ENCODE assay signal across 19 cellular contexts in genomic region chr19:11034449-11035213, GRCh38. TPM values are rescaled to one million over a fixed set of nuclear protein-coding genes. Genes with fewer than 3 reads are reported as not detected.
A peak's percentile ranks its signal among the peaks of the same experiment; 100 is the strongest.
DNase-seq lines count a peak whose midpoint lies in the region; ATAC-seq and TF ChIP-seq lines count a peak whose summit lies in the region.
"Had no signal": no experiment of that assay in that cellular context is flagged by ENCODE, and none has a peak within 500 bp of the region (broad histone marks: within the 10 kb centered on the region; RNA-seq: fewer than 3 reads in every experiment).

No MANE protein-coding gene starts in this region.

- H3K4me1 Mint-ChIP-seq in nephron progenitor cell: no peaks in the 10 kb centered on the region

- H3K27ac Mint-ChIP-seq in nephron progenitor cell: peak overlapping the region; percentile 90
- H3K27ac Mint-ChIP-seq: activated naive CD8-positive, alpha-beta T cell treated with anti-CD3 and anti-CD28 coated beads, Interleukin-2, amount 10 ng/mL, durations not matched to agents 7 days and 5 days had no signal

- H3K9me3 Mint-ChIP-seq in nephron progenitor cell: no peaks in the 10 kb centered on the region
- H3K9me3 Mint-ChIP-seq: activated naive CD8-positive, alpha-beta T cell treated with anti-CD3 and anti-CD28 coated beads, Interleukin-2, amount 10 ng/mL, durations not matched to agents 7 days and 5 days; natural killer cell had no signal

- in situ Hi-C loops in KBM-7 (cut with MboI; ENCODE audit: low pct_unique_long_range_greater_than_20kb, low sequenced_read_pairs): loop anchor here (10.0 kb wide), 1 partner anchor 90 kb away; no protein-coding TSS in a partner anchor

- no peak overlapping the region for H3K4me3 ChIP-seq in adrenal gland
- no peak overlapping the region for H3K4me3 ChIP-seq in thymus (ENCODE audit: low read length)
- H3K4me3 ChIP-seq: body of pancreas, GM12878, pancreas had no signal

- WGBS in adrenal gland, 4 donors: 89 to 93% (median 90%) methylated on average over 31 to 38 of the region's 38 CpGs
- WGBS in thymus: 97% methylated on average over 38 of the region's 38 CpGs

- DNase-seq in SHP77 (lab: John Stamatoyannopoulos, UW): peak; percentile 12 to 26
- DNase-seq in SHP77 treated with DMSO at 0.1 percent for 48 hours (lab: John Stamatoyannopoulos, UW): no peak
- DNase-seq in adrenal gland: no peak
- DNase-seq in nephron progenitor cell: no peak
- DNase-seq in KBM-7: no peak
- no peak for DNase-seq in NCI-H187 (lab: John Stamatoyannopoulos, UW)
- DNase-seq: activated CD4-positive, alpha-beta T cell treated with anti-CD3 and anti-CD28 coated beads for 48 hours; activated naive CD8-positive, alpha-beta T cell treated with anti-CD3 and anti-CD28 coated beads, Interleukin-2, amount 10 ng/mL, durations not matched to agents 7 days and 5 days; cortex of kidney; natural killer cell; NCI-H526 treated with DMSO at 0.1 percent for 48 hours; SIG-M5; stimulated activated CD4-positive, alpha-beta T cell treated with anti-CD3 and anti-CD28 coated beads, Interleukin-15, amount 100 ng/mL, for 24 hours had no signal

- peaks cover 0 to 74% of the 10 kb centered on the region in 2 donors for H3K36me3 ChIP-seq in adrenal gland (replicated peaks in 1 of 2)
- peaks cover 93% of the 10 kb centered on the region for H3K36me3 ChIP-seq in thymus (ENCODE audit: control insufficient read depth, insufficient read depth)

- H3K27ac ChIP-seq in adrenal gland: peak overlapping the region in 3 of 5 donors; percentile 31 to 80 (median 79)
- peak overlapping the region; percentile 68 for H3K27ac ChIP-seq in thymus (ENCODE audit: low read depth)
- H3K27ac ChIP-seq: 22Rv1 had no signal

- no peak for TF ChIP-seq POLR2A in adrenal gland (IDR thresholded peaks at IDR 0.05)

- intact Hi-C loops in adrenal gland (cut with DNase I): loop anchor here (5.0 to 10.0 kb wide), 3 partner anchors 70 to 170 kb away; no protein-coding TSS in a partner anchor

- no peaks in the 10 kb centered on the region for H3K27me3 ChIP-seq in adrenal gland
- H3K27me3 ChIP-seq in thymus (ENCODE audit: control insufficient read depth, insufficient read depth): no peaks in the 10 kb centered on the region
- H3K27me3 ChIP-seq: body of pancreas, pancreas had no signal

- H3K9me3 ChIP-seq in adrenal gland (replicated peaks in 1 of 3): no peaks in the 10 kb centered on the region
- H3K9me3 ChIP-seq in thymus (ENCODE audit: control insufficient read depth): no peaks in the 10 kb centered on the region
- H3K9me3 ChIP-seq: body of pancreas, pancreas had no signal

- H3K4me1 ChIP-seq in adrenal gland (replicated peaks in 1 of 2): peaks cover 0 to 7% of the 10 kb centered on the region in 2 donors
- H3K4me1 ChIP-seq in thymus (ENCODE audit: control insufficient read depth, insufficient read depth, low read length): peaks cover 4% of the 10 kb centered on the region
- H3K4me1 ChIP-seq: body of pancreas had no signal

- H3K36me3 Mint-ChIP-seq in nephron progenitor cell (ENCODE audit: low read depth): peaks cover 81% of the 10 kb centered on the region

- TF ChIP-seq CTCF in adrenal gland (IDR thresholded peaks at IDR 0.05) (no peak), nephron progenitor cell (IDR thresholded peaks at IDR 0.05) (no peak)

- no peak for ATAC-seq in GM18907 (IDR thresholded peaks at IDR 0.05; ENCODE audit: unreplicated experiment)
- ATAC-seq: natural killer cell had no signal

- no peaks in the 10 kb centered on the region for H3K27me3 Mint-ChIP-seq in nephron progenitor cell (ENCODE audit: low read depth, poor library complexity)
- H3K27me3 Mint-ChIP-seq: activated naive CD8-positive, alpha-beta T cell treated with anti-CD3 and anti-CD28 coated beads, Interleukin-2, amount 10 ng/mL, durations not matched to agents 7 days and 5 days had no signal

- no peak overlapping the region for H3K4me3 Mint-ChIP-seq in nephron progenitor cell
- H3K4me3 Mint-ChIP-seq: activated naive CD8-positive, alpha-beta T cell treated with anti-CD3 and anti-CD28 coated beads, Interleukin-2, amount 10 ng/mL, durations not matched to agents 7 days and 5 days; natural killer cell had no signal

RNA-seq across cellular contexts. Expression of gene LDLR, which starts 54.6 kb away (rescaled TPM):
- total RNA-seq in adrenal gland: 1,000 to 10,000 TPM in 1 of 8 donors, 100 to 1,000 TPM in 5, 10 to 100 TPM in 2; 87.2 to 2,114 (median 204) TPM
- polyA plus RNA-seq in adrenal gland: 100 to 1,000 TPM in 2 of 3 donors, 10 to 100 TPM in 1; 35.4 to 121 (median 105) TPM
- polyA plus RNA-seq in thymus: 7.5 TPM

Comparison
In these comparisons a context has a peak if more than half of its experiments do, and no peak if none do; other contexts are left out.
1. DNase-seq: peak in SHP77 (2 of 2); none in SHP77 treated with DMSO at 0.1 percent for 48 hours (single experiment), adrenal gland (0 of 7), nephron progenitor cell (single experiment), KBM-7 (single experiment) and NCI-H187 (0 of 2).